In the genomic region with DNA sequence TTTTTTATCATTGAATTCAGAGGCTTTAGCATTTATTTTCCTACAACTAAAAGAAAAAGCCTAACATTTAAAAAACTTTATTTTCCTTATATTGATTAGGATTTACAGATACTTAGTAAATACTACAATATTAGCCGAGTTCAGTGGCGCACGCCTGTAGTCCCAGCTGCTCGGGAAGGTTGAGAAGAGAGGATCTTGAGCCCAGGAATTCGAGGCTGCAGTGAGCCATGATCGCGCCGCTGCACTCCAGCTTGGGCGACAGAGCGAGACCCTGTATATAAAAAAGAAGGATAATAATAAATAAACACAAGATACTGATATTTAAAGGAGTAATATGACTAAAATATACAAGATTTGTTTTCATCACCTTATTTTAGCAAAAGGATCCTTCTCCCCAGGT, we compare ENCODE assay signal across 1 cellular context.
TF ChIP-seq lines count a peak whose summit lies in the region.

No MANE protein-coding gene starts in this region.

TF ChIP-seq in GM12878, 131 proteins besides CTCF, POLR2A, EP300 and RAD21:
- TF ChIP-seq JUND (IDR thresholded peaks at IDR 0.05; ENCODE audit: low read depth, low read length) (no peak), NR2C1 (IDR thresholded peaks at IDR 0.05) (no peak), FOXM1 (IDR thresholded peaks at IDR 0.05; ENCODE audit: low read depth, low read length) (no peak), EED (IDR thresholded peaks at IDR 0.05; ENCODE audit: low read depth) (no peak), CBX3 (IDR thresholded peaks at IDR 0.05; ENCODE audit: borderline replicate concordance, low read depth) (no peak), IKZF1 (conservative IDR thresholded peaks at IDR 0.05) (no peak), ESRRA (IDR thresholded peaks at IDR 0.05; ENCODE audit: low read length) (no peak)
- TF ChIP-seq, protein P1, sequence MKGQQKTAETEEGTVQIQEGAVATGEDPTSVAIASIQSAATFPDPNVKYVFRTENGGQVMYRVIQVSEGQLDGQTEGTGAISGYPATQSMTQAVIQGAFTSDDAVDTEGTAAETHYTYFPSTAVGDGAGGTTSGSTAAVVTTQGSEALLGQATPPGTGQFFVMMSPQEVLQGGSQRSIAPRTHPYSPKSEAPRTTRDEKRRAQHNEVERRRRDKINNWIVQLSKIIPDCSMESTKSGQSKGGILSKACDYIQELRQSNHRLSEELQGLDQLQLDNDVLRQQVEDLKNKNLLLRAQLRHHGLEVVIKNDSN (IDR thresholded peaks at IDR 0.05; ENCODE audit: borderline replicate concordance, extremely low read length, insufficient read depth, low read depth, low read length): no peak
- TF ChIP-seq, protein P2, sequence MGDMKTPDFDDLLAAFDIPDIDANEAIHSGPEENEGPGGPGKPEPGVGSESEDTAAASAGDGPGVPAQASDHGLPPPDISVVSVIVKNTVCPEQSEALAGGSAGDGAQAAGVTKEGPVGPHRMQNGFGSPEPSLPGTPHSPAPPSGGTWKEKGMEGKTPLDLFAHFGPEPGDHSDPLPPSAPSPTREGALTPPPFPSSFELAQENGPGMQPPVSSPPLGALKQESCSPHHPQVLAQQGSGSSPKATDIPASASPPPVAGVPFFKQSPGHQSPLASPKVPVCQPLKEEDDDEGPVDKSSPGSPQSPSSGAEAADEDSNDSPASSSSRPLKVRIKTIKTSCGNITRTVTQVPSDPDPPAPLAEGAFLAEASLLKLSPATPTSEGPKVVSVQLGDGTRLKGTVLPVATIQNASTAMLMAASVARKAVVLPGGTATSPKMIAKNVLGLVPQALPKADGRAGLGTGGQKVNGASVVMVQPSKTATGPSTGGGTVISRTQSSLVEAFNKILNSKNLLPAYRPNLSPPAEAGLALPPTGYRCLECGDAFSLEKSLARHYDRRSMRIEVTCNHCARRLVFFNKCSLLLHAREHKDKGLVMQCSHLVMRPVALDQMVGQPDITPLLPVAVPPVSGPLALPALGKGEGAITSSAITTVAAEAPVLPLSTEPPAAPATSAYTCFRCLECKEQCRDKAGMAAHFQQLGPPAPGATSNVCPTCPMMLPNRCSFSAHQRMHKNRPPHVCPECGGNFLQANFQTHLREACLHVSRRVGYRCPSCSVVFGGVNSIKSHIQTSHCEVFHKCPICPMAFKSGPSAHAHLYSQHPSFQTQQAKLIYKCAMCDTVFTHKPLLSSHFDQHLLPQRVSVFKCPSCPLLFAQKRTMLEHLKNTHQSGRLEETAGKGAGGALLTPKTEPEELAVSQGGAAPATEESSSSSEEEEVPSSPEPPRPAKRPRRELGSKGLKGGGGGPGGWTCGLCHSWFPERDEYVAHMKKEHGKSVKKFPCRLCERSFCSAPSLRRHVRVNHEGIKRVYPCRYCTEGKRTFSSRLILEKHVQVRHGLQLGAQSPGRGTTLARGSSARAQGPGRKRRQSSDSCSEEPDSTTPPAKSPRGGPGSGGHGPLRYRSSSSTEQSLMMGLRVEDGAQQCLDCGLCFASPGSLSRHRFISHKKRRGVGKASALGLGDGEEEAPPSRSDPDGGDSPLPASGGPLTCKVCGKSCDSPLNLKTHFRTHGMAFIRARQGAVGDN (IDR thresholded peaks at IDR 0.05): no peak
- TF ChIP-seq, protein P3, sequence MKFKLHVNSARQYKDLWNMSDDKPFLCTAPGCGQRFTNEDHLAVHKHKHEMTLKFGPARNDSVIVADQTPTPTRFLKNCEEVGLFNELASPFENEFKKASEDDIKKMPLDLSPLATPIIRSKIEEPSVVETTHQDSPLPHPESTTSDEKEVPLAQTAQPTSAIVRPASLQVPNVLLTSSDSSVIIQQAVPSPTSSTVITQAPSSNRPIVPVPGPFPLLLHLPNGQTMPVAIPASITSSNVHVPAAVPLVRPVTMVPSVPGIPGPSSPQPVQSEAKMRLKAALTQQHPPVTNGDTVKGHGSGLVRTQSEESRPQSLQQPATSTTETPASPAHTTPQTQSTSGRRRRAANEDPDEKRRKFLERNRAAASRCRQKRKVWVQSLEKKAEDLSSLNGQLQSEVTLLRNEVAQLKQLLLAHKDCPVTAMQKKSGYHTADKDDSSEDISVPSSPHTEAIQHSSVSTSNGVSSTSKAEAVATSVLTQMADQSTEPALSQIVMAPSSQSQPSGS (IDR thresholded peaks at IDR 0.05; ENCODE audit: low read length): no peak
- TF ChIP-seq, protein P4, sequence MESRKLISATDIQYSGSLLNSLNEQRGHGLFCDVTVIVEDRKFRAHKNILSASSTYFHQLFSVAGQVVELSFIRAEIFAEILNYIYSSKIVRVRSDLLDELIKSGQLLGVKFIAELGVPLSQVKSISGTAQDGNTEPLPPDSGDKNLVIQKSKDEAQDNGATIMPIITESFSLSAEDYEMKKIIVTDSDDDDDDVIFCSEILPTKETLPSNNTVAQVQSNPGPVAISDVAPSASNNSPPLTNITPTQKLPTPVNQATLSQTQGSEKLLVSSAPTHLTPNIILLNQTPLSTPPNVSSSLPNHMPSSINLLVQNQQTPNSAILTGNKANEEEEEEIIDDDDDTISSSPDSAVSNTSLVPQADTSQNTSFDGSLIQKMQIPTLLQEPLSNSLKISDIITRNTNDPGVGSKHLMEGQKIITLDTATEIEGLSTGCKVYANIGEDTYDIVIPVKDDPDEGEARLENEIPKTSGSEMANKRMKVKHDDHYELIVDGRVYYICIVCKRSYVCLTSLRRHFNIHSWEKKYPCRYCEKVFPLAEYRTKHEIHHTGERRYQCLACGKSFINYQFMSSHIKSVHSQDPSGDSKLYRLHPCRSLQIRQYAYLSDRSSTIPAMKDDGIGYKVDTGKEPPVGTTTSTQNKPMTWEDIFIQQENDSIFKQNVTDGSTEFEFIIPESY (IDR thresholded peaks at IDR 0.05): no peak
